In genomic region chr20:8860011-8860495, GRCh38 we compare ENCODE assay signal across 10 cellular contexts.
A peak's percentile ranks its signal among the peaks of the same experiment; 100 is the strongest.
DNase-seq lines count a peak whose midpoint lies in the region; ATAC-seq and TF ChIP-seq lines count a peak whose summit lies in the region.
"Had no signal": no experiment of that assay in that cellular context is flagged by ENCODE, and none has a peak within 500 bp of the region (broad histone marks: within the 10 kb centered on the region; RNA-seq: fewer than 3 reads in every experiment).

No MANE protein-coding gene starts in this region.

- no peaks in the 10 kb centered on the region for H3K9me3 ChIP-seq in SK-N-SH
- no peaks in the 10 kb centered on the region for H3K9me3 ChIP-seq in esophagus squamous epithelium

- 46% methylated on average over 2 of the region's 2 CpGs for WGBS in SK-N-SH (ENCODE audit: low lambda C conversion rate)
- WGBS in esophagus squamous epithelium, 2 donors = 37 to 46% methylated on average over 2 of the region's 2 CpGs

- H3K4me3 ChIP-seq in SK-N-SH (ENCODE audit: low read depth in 2 of 2, low read length in 1 of 2) (no peak overlapping the region), esophagus squamous epithelium (no peak overlapping the region)
- H3K4me3 ChIP-seq: K562 had no signal

- no peak for TF ChIP-seq POLR2A in esophagus squamous epithelium (IDR thresholded peaks at IDR 0.05)

- H3K27me3 ChIP-seq in SK-N-SH (ENCODE audit: insufficient read depth) = no peaks in the 10 kb centered on the region
- H3K27me3 ChIP-seq in esophagus squamous epithelium = no peaks in the 10 kb centered on the region

- H3K27ac ChIP-seq in SK-N-SH (ENCODE audit: low read depth in 2 of 2, low read length in 1 of 2) (peak overlapping the region in 1 of 2 experiments; percentile 58; a peak in 2 of 4 replicates), esophagus squamous epithelium (no peak overlapping the region)

- no peak overlapping the region; the same call in 1 of the 2 replicates for H3K4me2 ChIP-seq in SK-N-SH

- intact Hi-C loops in esophagus squamous epithelium (cut with DNase I) = no loop called here

- ATAC-seq in HG02938 (IDR thresholded peaks at IDR 0.05; ENCODE audit: unreplicated experiment) (peak; percentile 66), GM18502 (IDR thresholded peaks at IDR 0.05; ENCODE audit: poor library complexity, unreplicated experiment) (no peak), GM21576 (IDR thresholded peaks at IDR 0.05; ENCODE audit: unreplicated experiment) (no peak)
- ATAC-seq: K562 had no signal

- H3K36me3 ChIP-seq in SK-N-SH (replicated peaks in 1 of 2; ENCODE audit: control insufficient read depth in 1 of 2, insufficient read depth in 2 of 2, low read length in 1 of 2) (no peaks in the 10 kb centered on the region), esophagus squamous epithelium (no peaks in the 10 kb centered on the region)

- no peak for TF ChIP-seq RAD21 in SK-N-SH (IDR thresholded peaks at IDR 0.05; ENCODE audit: low read length)

- H2AFZ ChIP-seq in SK-N-SH (ENCODE audit: low read depth) = no peak overlapping the region

- H3K9ac ChIP-seq in SK-N-SH = no peak overlapping the region

- no peaks in the 10 kb centered on the region for H3K79me2 ChIP-seq in SK-N-SH (ENCODE audit: insufficient read depth)

- POLR2A ChIA-PET in SK-N-SH (lab: Yijun Ruan, JAX) = no interaction called here

- TF ChIP-seq EP300 in SK-N-SH (IDR thresholded peaks at IDR 0.05; ENCODE audit: borderline replicate concordance in 1 of 2, low read depth in 1 of 2, low read length in 1 of 2) = no peak

- peaks cover 9% of the 10 kb centered on the region for H3F3A ChIP-seq in SK-N-SH (replicated peaks; ENCODE audit: insufficient read depth)

- CTCF ChIA-PET in SK-N-SH (lab: Yijun Ruan, JAX) = interaction anchor here (1.4 to 1.6 kb wide), 2 partner anchors 72 to 485 kb away, joined by 3 to 4 read pairs; no protein-coding TSS in a partner anchor

- no peak for TF ChIP-seq CTCF in SK-N-SH (IDR thresholded peaks at IDR 0.05)
- TF ChIP-seq CTCF in esophagus squamous epithelium (IDR thresholded peaks at IDR 0.05) = no peak

- H4K20me1 ChIP-seq in SK-N-SH (ENCODE audit: insufficient read depth) = no peaks in the 10 kb centered on the region

- peak; percentile 56 for DNase-seq in GM04504 (ENCODE audit: low read depth)
- no peak for DNase-seq in SK-N-SH
- DNase-seq in kidney glomerular epithelial cell (lab: John Stamatoyannopoulos, UW) = peak; percentile 94
- DNase-seq in esophagus squamous epithelium (lab: John Stamatoyannopoulos, UW) = no peak
- no peak for DNase-seq in activated CD8-positive, alpha-beta memory T cell treated with anti-CD3 and anti-CD28 coated beads, Interleukin-2, amount 50 U/mL, for 4 hours
- DNase-seq: T-helper 9 cell had no signal

- peaks cover 0 to 11% of the 10 kb centered on the region in 2 experiments for H3K4me1 ChIP-seq in SK-N-SH (ENCODE audit: control insufficient read depth in 1 of 2, insufficient read depth in 2 of 2, low read depth in 1 of 2, low read length in 1 of 2)
- peaks cover 4 to 14% (median 4%) of the 10 kb centered on the region in 3 donors for H3K4me1 ChIP-seq in esophagus squamous epithelium

- H3K9me2 ChIP-seq in SK-N-SH = no peaks in the 10 kb centered on the region

TF ChIP-seq in SK-N-SH, 30 proteins besides CTCF, POLR2A, EP300 and RAD21:
- 0 out of 2 replicates have a peak, but pooled peaks have one; percentile 22 for TF ChIP-seq RXRA (IDR thresholded peaks at IDR 0.05; ENCODE audit: borderline replicate concordance, low read depth)
- TF ChIP-seq CHD2 (IDR thresholded peaks at IDR 0.05; ENCODE audit: low read length, partially characterized antibody) = no peak
- 0 out of 2 replicates have a peak, but pooled peaks have one; percentile 17 for TF ChIP-seq PBX3 (IDR thresholded peaks at IDR 0.05)
- peak; percentile 61; the same call in 1 of the 2 replicates for TF ChIP-seq JUND (IDR thresholded peaks at IDR 0.05)
- TF ChIP-seq TAF1 (IDR thresholded peaks at IDR 0.05; ENCODE audit: borderline replicate concordance, low read depth, low read length) = no peak
- TF ChIP-seq TCF12 (IDR thresholded peaks at IDR 0.05) = peak; percentile 34
- TF ChIP-seq NFIC (IDR thresholded peaks at IDR 0.05; ENCODE audit: borderline replicate concordance) = 0 out of 2 replicates have a peak, but pooled peaks have one; percentile 3
- peak; percentile 52; the same call in 1 of the 2 replicates for TF ChIP-seq FOSL2 (IDR thresholded peaks at IDR 0.05; ENCODE audit: borderline replicate concordance, low read depth)

Comparison
In these comparisons a context has a peak if more than half of its experiments do, and no peak if none do; other contexts are left out.
1. DNase-seq: peak in GM04504 (single experiment) and kidney glomerular epithelial cell (single experiment); none in SK-N-SH (single experiment), esophagus squamous epithelium (single experiment) and activated CD8-positive, alpha-beta memory T cell treated with anti-CD3 and anti-CD28 coated beads, Interleukin-2, amount 50 U/mL, for 4 hours (single experiment).